8 cellular contexts compared by ENCODE assay signal in the genomic region with DNA sequence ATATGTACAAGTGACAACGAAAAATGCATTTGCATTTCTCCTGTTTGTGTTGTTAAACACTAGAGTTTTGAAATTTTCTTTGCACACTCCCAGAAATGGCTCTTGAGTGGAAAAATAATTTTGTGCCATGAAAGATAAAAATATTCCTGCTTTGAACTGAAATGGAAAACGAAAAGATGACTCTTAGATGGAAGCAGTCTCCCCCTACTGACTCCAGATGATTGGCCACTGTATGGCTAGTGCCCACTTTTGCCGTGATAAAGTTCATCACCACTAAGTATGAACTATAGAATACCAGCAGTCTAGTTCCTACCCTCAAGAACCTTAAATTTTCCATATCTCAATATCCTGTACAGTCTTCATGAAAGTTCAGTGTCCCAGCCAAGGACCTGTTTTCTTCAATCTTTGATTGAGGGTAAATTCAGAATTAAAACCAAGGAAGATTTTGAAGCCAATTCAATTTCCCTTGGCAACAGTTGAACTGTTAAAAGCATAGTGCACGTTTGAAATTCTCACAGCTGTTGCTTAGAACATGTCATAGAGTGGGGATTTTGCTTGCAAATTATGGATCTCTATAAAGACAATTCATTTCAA. TPM values are rescaled to one million over a fixed set of nuclear protein-coding genes. Genes with fewer than 3 reads are reported as not detected.
A peak's percentile ranks its signal among the peaks of the same experiment; 100 is the strongest.
DNase-seq lines count a peak whose midpoint lies in the region; ATAC-seq and TF ChIP-seq lines count a peak whose summit lies in the region.

No MANE protein-coding gene starts in this region.

- H3K9me2 ChIP-seq in OCI-LY7 (ENCODE audit: insufficient read depth, low read length) = no peaks in the 10 kb centered on the region

- peaks cover 14% of the 10 kb centered on the region for H3K36me3 ChIP-seq in OCI-LY7 (ENCODE audit: insufficient read depth, low read length)
- peaks cover 0 to under 1% of the 10 kb centered on the region in 2 donors for H3K36me3 ChIP-seq in psoas muscle (ENCODE audit: insufficient read depth in 1 of 2, low read depth in 1 of 2)

- H3K27me3 Mint-ChIP-seq in activated CD8-positive, alpha-beta memory T cell treated with anti-CD3 and anti-CD28 coated beads, Interleukin-2, amount 10 ng/mL, durations not matched to agents 7 days and 5 days = no peaks in the 10 kb centered on the region
- no peaks in the 10 kb centered on the region for H3K27me3 Mint-ChIP-seq in effector memory CD8-positive, alpha-beta T cell

- H3K4me3 Mint-ChIP-seq in activated CD8-positive, alpha-beta memory T cell treated with anti-CD3 and anti-CD28 coated beads, Interleukin-2, amount 10 ng/mL, durations not matched to agents 7 days and 5 days = peak overlapping the region; percentile 82
- peak overlapping the region; percentile 87 to 95 for H3K4me3 Mint-ChIP-seq in effector memory CD8-positive, alpha-beta T cell

- TF ChIP-seq CTCF in OCI-LY7 (conservative IDR thresholded peaks at IDR 0.05; ENCODE audit: low read length) = peak; percentile 77
- peak; percentile 42 for TF ChIP-seq CTCF in psoas muscle (IDR thresholded peaks at IDR 0.05)

- peaks cover 14% of the 10 kb centered on the region; the same call in 1 of the 2 replicates for H4K20me1 ChIP-seq in OCI-LY7 (ENCODE audit: insufficient read depth, low read length)

- no peaks in the 10 kb centered on the region for H3K9me3 Mint-ChIP-seq in activated CD8-positive, alpha-beta memory T cell treated with anti-CD3 and anti-CD28 coated beads, Interleukin-2, amount 10 ng/mL, durations not matched to agents 7 days and 5 days (ENCODE audit: low read depth)
- H3K9me3 Mint-ChIP-seq in effector memory CD8-positive, alpha-beta T cell = no peaks in the 10 kb centered on the region

- H3K27me3 ChIP-seq in psoas muscle (ENCODE audit: insufficient read depth in 3 of 3, low read length in 2 of 3) = no peaks in the 10 kb centered on the region

- no TSS peak for BruUV-seq in OCI-LY7 (replicated peaks; lab: Mats Ljungman, UMichigan)

- H3K79me2 ChIP-seq in OCI-LY7 (ENCODE audit: insufficient read depth, low read depth, low read length) = peaks cover 32% of the 10 kb centered on the region

- WGBS in psoas muscle, 3 donors = 9 to 14% (median 13%) methylated on average over 4 of the region's 4 CpGs

- DNase-seq in activated CD8-positive, alpha-beta memory T cell treated with anti-CD3 and anti-CD28 coated beads, Interleukin-2, amount 10 ng/mL, durations not matched to agents 7 days and 5 days = no peak
- no peak for DNase-seq in activated CD8-positive, alpha-beta memory T cell treated with anti-CD3 and anti-CD28 coated beads, Interleukin-2, amount 50 U/mL, for 48 hours
- DNase-seq in OCI-LY7 (ENCODE audit: low spot score) (peak; percentile 43), psoas muscle (no peak), left lobe of liver (ENCODE audit: low spot score) (no peak)
- DNase-seq in effector memory CD8-positive, alpha-beta T cell = no peak
- DNase-seq in activated CD4-positive, CD25-positive, alpha-beta regulatory T cell (lab: John Stamatoyannopoulos, UW) = no peak

- H3K27ac ChIP-seq in OCI-LY7 (ENCODE audit: low read depth, low read length, poor library complexity, severe bottlenecking) = no peak overlapping the region
- H3K27ac ChIP-seq in psoas muscle = no peak overlapping the region

- intact Hi-C loops in OCI-LY7 (cut with micrococcal nuclease; ENCODE audit: unreplicated experiment) = loop anchor here (1.0 kb wide), 1 partner anchor 156 kb away; no protein-coding TSS in a partner anchor
- intact Hi-C loops in psoas muscle (cut with DNase I) = loop anchor here (2.0 to 10.0 kb wide), 4 partner anchors 98 to 156 kb away; partner anchors contain the start of gene WDR89 (in 1 of the 2)

- CTCF ChIA-PET in activated CD8-positive, alpha-beta memory T cell treated with anti-CD3 and anti-CD28 coated beads, Interleukin-2, amount 10 ng/mL, durations not matched to agents 7 days and 5 days (lab: Charles Lee) = no interaction called here
- CTCF ChIA-PET in OCI-LY7 (lab: Charles Lee; ENCODE audit: unreplicated experiment) = no interaction called here

- H3K9me3 ChIP-seq in OCI-LY7 (ENCODE audit: low read length) (no peaks in the 10 kb centered on the region), psoas muscle (no peaks in the 10 kb centered on the region)

- peaks cover 21% of the 10 kb centered on the region for H3K4me1 Mint-ChIP-seq in activated CD8-positive, alpha-beta memory T cell treated with anti-CD3 and anti-CD28 coated beads, Interleukin-2, amount 10 ng/mL, durations not matched to agents 7 days and 5 days
- peaks cover 13 to 27% of the 10 kb centered on the region in 2 donors for H3K4me1 Mint-ChIP-seq in effector memory CD8-positive, alpha-beta T cell (ENCODE audit: low read depth in 2 of 2)

- no peak overlapping the region for H3K27ac Mint-ChIP-seq in activated CD8-positive, alpha-beta memory T cell treated with anti-CD3 and anti-CD28 coated beads, Interleukin-2, amount 10 ng/mL, durations not matched to agents 7 days and 5 days
- H3K27ac Mint-ChIP-seq in effector memory CD8-positive, alpha-beta T cell = peak overlapping the region in 1 of 2 donors; percentile 91

- POLR2A ChIA-PET in OCI-LY7 (lab: Charles Lee) = interaction anchor here (0.5 to 3.5 kb wide), 11 partner anchors 8 to 181 kb away, joined by 3 to 14 read pairs (median 4); partner anchors contain the start of gene WDR89

- peaks cover 5% of the 10 kb centered on the region for H3K36me3 Mint-ChIP-seq in activated CD8-positive, alpha-beta memory T cell treated with anti-CD3 and anti-CD28 coated beads, Interleukin-2, amount 10 ng/mL, durations not matched to agents 7 days and 5 days
- H3K36me3 Mint-ChIP-seq in effector memory CD8-positive, alpha-beta T cell (ENCODE audit: insufficient read depth) = peaks cover 20% of the 10 kb centered on the region

- H2AFZ ChIP-seq in OCI-LY7 (ENCODE audit: low read length) = peak overlapping the region; percentile 79; the same call in 1 of the 2 replicates

- peaks cover 25% of the 10 kb centered on the region for H3K4me1 ChIP-seq in OCI-LY7 (ENCODE audit: insufficient read depth, low read length, poor library complexity, severe bottlenecking)
- H3K4me1 ChIP-seq in psoas muscle = peaks cover 14% of the 10 kb centered on the region

- H3K4me2 ChIP-seq in OCI-LY7 (ENCODE audit: low read length) = peak overlapping the region; percentile 83

- peak overlapping the region; percentile 92 for H3K4me3 ChIP-seq in OCI-LY7 (ENCODE audit: low read depth, low read length, poor library complexity, severe bottlenecking)
- peak overlapping the region; percentile 98 for H3K4me3 ChIP-seq in psoas muscle

- ATAC-seq in activated CD8-positive, alpha-beta memory T cell treated with anti-CD3 and anti-CD28 coated beads, Interleukin-2, amount 10 ng/mL, durations not matched to agents 7 days and 5 days = no peak
- no peak for ATAC-seq in effector memory CD8-positive, alpha-beta T cell (replicated peaks)
- ATAC-seq in psoas muscle (no peak), HG02870 (IDR thresholded peaks at IDR 0.05; ENCODE audit: unreplicated experiment) (no peak), left lobe of liver (no peak)

RNA-seq across cellular contexts. Expression of gene PPP2R5E, which starts 1.6 kb away (rescaled TPM):
- 10 to 100 TPM; 45.4 to 48.1 TPM for total RNA-seq in activated CD8-positive, alpha-beta memory T cell treated with anti-CD3 and anti-CD28 coated beads, Interleukin-2, amount 10 ng/mL, durations not matched to agents 7 days and 5 days
- total RNA-seq in OCI-LY7 (2014; rRNA removed; shearing (Covaris generic)) = 10.1 and 12.5 TPM in 2 replicates
- total RNA-seq in OCI-LY7 (2022) (47.8 and 48.8 TPM in 2 replicates), psoas muscle (10 to 100 TPM; 29.3 to 35.0 (median 31.9) TPM), left lobe of liver (13.7 TPM)
- 10 to 100 TPM; 10.8 to 28.3 (median 13.4) TPM for polyA plus RNA-seq in psoas muscle
